ENCODE assay signal across 1 cellular context in genomic region chr2:239260546-239261327, GRCh38.
TF ChIP-seq lines count a peak whose summit lies in the region.

No MANE protein-coding gene starts in this region.

TF ChIP-seq in GM12878, 131 proteins besides CTCF, POLR2A, EP300 and RAD21:
- TF ChIP-seq NKRF (conservative IDR thresholded peaks at IDR 0.05) (no peak), NR2C2 (IDR thresholded peaks at IDR 0.05; ENCODE audit: borderline replicate concordance, control insufficient read depth, insufficient read length, low read depth) (no peak)
